16 cellular contexts compared by ENCODE assay signal in genomic region chr5:7017004-7017770, GRCh38.
"Had no signal": no experiment of that assay in that cellular context is flagged by ENCODE, and none has a peak within 500 bp of the region (broad histone marks: within the 10 kb centered on the region; RNA-seq: fewer than 3 reads in every experiment).

No MANE protein-coding gene starts in this region.

- H3K27ac Mint-ChIP-seq: activated B cell treated with CpG ODN at 0.5 μM for 24 hours; activated naive CD8-positive, alpha-beta T cell treated with anti-CD3 and anti-CD28 coated beads for 36 hours; mesothelial cell of epicardium; naive thymus-derived CD8-positive, alpha-beta T cell; type B pancreatic cell had no signal

- H3K27me3 Mint-ChIP-seq: activated B cell treated with CpG ODN at 0.5 μM for 24 hours; central memory CD8-positive, alpha-beta T cell had no signal

- H3K4me3 Mint-ChIP-seq: activated B cell treated with CpG ODN at 0.5 μM for 24 hours; activated naive CD8-positive, alpha-beta T cell treated with anti-CD3 and anti-CD28 coated beads for 36 hours; central memory CD8-positive, alpha-beta T cell; mesothelial cell of epicardium; naive thymus-derived CD8-positive, alpha-beta T cell; type B pancreatic cell had no signal

- ATAC-seq: naive thymus-derived CD8-positive, alpha-beta T cell had no signal

- H3K4me1 Mint-ChIP-seq: activated B cell treated with CpG ODN at 0.5 μM for 24 hours; activated naive CD8-positive, alpha-beta T cell treated with anti-CD3 and anti-CD28 coated beads for 36 hours; central memory CD8-positive, alpha-beta T cell; mesothelial cell of epicardium; naive thymus-derived CD8-positive, alpha-beta T cell had no signal

- DNase-seq: activated B cell treated with CpG ODN at 0.5 μM for 24 hours; activated CD4-positive, alpha-beta T cell treated with anti-CD3 and anti-CD28 coated beads for 4 hours; activated CD4-positive, alpha-beta T cell treated with anti-CD3 and anti-CD28 coated beads, Interleukin-2, amount 50 U/mL, for 48 hours; activated naive CD4-positive, alpha-beta T cell treated with Interleukin-2 at 50 U/mL for 16 hours; activated naive CD8-positive, alpha-beta T cell treated with anti-CD3 and anti-CD28 coated beads for 36 hours; activated T-cell treated with anti-CD3 and anti-CD28 coated beads, Interleukin-2, amount 50 U/mL, for 48 hours; hippocampal formation; left ventricle myocardium inferior; naive thymus-derived CD8-positive, alpha-beta T cell; spleen; stimulated activated CD4-positive, alpha-beta T cell treated with anti-CD3 and anti-CD28 coated beads, Interleukin-4, amount 100 ng/mL, for 24 hours; stimulated activated naive CD4-positive, alpha-beta T cell treated with Interleukin-2 at 50 U/mL for 16 hours; T1000 had no signal

- H3K36me3 Mint-ChIP-seq: activated naive CD8-positive, alpha-beta T cell treated with anti-CD3 and anti-CD28 coated beads for 36 hours; mesothelial cell of epicardium; type B pancreatic cell had no signal
